In the genomic region with DNA sequence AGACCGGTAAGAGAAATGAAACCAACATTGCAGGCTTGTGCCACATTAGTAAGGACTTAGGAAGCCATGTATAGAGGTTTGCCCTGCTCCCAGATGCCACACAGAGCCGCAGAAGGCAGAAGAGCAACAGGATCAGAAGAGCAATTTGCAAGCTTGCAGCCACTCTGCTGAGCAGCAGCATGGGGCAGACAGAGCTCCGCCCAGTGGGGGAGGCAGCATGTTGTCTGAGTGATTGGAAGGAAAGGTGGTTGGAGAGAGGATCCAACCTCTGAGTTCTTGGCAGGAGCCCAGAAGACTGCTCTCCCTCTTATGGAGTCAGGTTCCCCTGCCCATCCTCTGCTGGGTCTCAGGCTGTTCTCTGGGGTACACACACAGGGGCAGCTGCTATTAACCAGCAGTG, we compare ENCODE assay signal across 11 cellular contexts. TPM values are rescaled to one million over a fixed set of nuclear protein-coding genes. Genes with fewer than 3 reads are reported as not detected.
DNase-seq lines count a peak whose midpoint lies in the region; ATAC-seq and TF ChIP-seq lines count a peak whose summit lies in the region.
"Had no signal": no experiment of that assay in that cellular context is flagged by ENCODE, and none has a peak within 500 bp of the region (broad histone marks: within the 10 kb centered on the region; RNA-seq: fewer than 3 reads in every experiment).

No MANE protein-coding gene starts in this region.

- CTCF ChIA-PET in RWPE1 (lab: Yijun Ruan, JAX) = interaction anchor here (0.7 to 1.0 kb wide), 2 partner anchors 352 to 461 kb away, joined by 3 to 4 read pairs; no protein-coding TSS in a partner anchor

- TF ChIP-seq CTCF in RWPE1 (conservative IDR thresholded peaks at IDR 0.05; ENCODE audit: low read depth) (no peak), CD14-positive monocyte (IDR thresholded peaks at IDR 0.05) (no peak)

- no peak overlapping the region for H3K27ac Mint-ChIP-seq in CD14-positive monocyte

- peak; percentile 35 for DNase-seq in DMS 273 treated with DMSO at 0.1 percent for 48 hours (lab: John Stamatoyannopoulos, UW)
- peak; percentile 85 for DNase-seq in NCI-H1105 treated with DMSO at 0.1 percent for 48 hours (lab: John Stamatoyannopoulos, UW)
- peak; percentile 66 for DNase-seq in RWPE1 (ENCODE audit: low spot score)
- DNase-seq in left kidney (ENCODE audit: low read depth, low spot score) = peak; percentile 64
- DNase-seq in COLO829 (ENCODE audit: low spot score) = no peak
- DNase-seq in SK-N-DZ (ENCODE audit: low spot score) = no peak
- no peak for DNase-seq in CD14-positive monocyte (ENCODE audit: low spot score)
- DNase-seq: effector memory CD4-positive, alpha-beta T cell; Karpas-422 had no signal

- H3K4me1 Mint-ChIP-seq in CD14-positive monocyte = peaks cover 20% of the 10 kb centered on the region

- POLR2A ChIA-PET in RWPE1 (lab: Yijun Ruan, JAX; ENCODE audit: low non-redundant PET) = no interaction called here

- peak overlapping the region; percentile 100 for H3K27ac ChIP-seq in RWPE1

- H3K4me3 Mint-ChIP-seq in CD14-positive monocyte = peak overlapping the region in 1 of 2 donors; percentile 19
- H3K4me3 Mint-ChIP-seq: nephron had no signal

- peaks cover 0 to 1% (median 0%) of the 10 kb centered on the region in 7 donors for H3K9me3 Mint-ChIP-seq in CD14-positive monocyte

- peaks cover 8 to 18% (median 15%) of the 10 kb centered on the region in 3 donors for H3K27me3 Mint-ChIP-seq in CD14-positive monocyte (ENCODE audit: low read depth in 3 of 3)

- H3K36me3 Mint-ChIP-seq in CD14-positive monocyte = no peaks in the 10 kb centered on the region

- intact Hi-C loops in CD14-positive monocyte (cut with micrococcal nuclease) = no loop called here

- ATAC-seq in HG03460 (IDR thresholded peaks at IDR 0.05; ENCODE audit: unreplicated experiment) = no peak

RNA-seq across cellular contexts. Expression of a gene that starts 2.3 kb away (rescaled TPM):
- polyA plus RNA-seq in SK-N-DZ (2014; cell fraction: cytosol; rRNA removed) = not detected in 2 replicates
- polyA plus RNA-seq in SK-N-DZ (2014; cell fraction: nucleus; rRNA removed) = not detected in 2 replicates
- not detected for polyA plus RNA-seq in CD14-positive monocyte

RNA-seq across cellular contexts. Expression of a gene that starts 21.8 kb away (rescaled TPM):
- polyA plus RNA-seq in SK-N-DZ (2014; cell fraction: cytosol; rRNA removed) = not detected in 2 replicates
- polyA plus RNA-seq in SK-N-DZ (2014; cell fraction: nucleus; rRNA removed) = not detected in 2 replicates
- not detected for polyA plus RNA-seq in CD14-positive monocyte

RNA-seq across cellular contexts. Expression of a gene that starts 24.8 kb away (rescaled TPM):
- polyA plus RNA-seq in SK-N-DZ (2014; cell fraction: cytosol; rRNA removed) = not detected in 2 replicates
- polyA plus RNA-seq in SK-N-DZ (2014; cell fraction: nucleus; rRNA removed) = not detected in 2 replicates
- not detected for polyA plus RNA-seq in CD14-positive monocyte

RNA-seq across cellular contexts. Expression of a gene that starts 43.4 kb away (rescaled TPM):
- not detected in 2 replicates for polyA plus RNA-seq in SK-N-DZ (2014; cell fraction: cytosol; rRNA removed)
- polyA plus RNA-seq in SK-N-DZ (2014; cell fraction: nucleus; rRNA removed) = not detected in 2 replicates
- not detected for polyA plus RNA-seq in CD14-positive monocyte

RNA-seq across cellular contexts. Expression of a gene that starts 57.6 kb away (rescaled TPM):
- polyA plus RNA-seq in SK-N-DZ (2014; cell fraction: cytosol; rRNA removed) = not detected in 2 replicates
- polyA plus RNA-seq in SK-N-DZ (2014; cell fraction: nucleus; rRNA removed) = not detected in 2 replicates
- polyA plus RNA-seq in CD14-positive monocyte = not detected

Comparison
In these comparisons a context has a peak if more than half of its experiments do, and no peak if none do; other contexts are left out.
1. DNase-seq: peak in DMS 273 treated with DMSO at 0.1 percent for 48 hours (single experiment), NCI-H1105 treated with DMSO at 0.1 percent for 48 hours (single experiment), RWPE1 (single experiment) and left kidney (single experiment); none in COLO829 (single experiment), SK-N-DZ (single experiment) and CD14-positive monocyte (single experiment).